In genomic region chr1:5945445-5945844, GRCh38 we compare ENCODE assay signal across 16 cellular contexts.
"Had no signal": no experiment of that assay in that cellular context is flagged by ENCODE, and none has a peak within 500 bp of the region (broad histone marks: within the 10 kb centered on the region; RNA-seq: fewer than 3 reads in every experiment).

No MANE protein-coding gene starts in this region.

- H3K27ac ChIP-seq: dorsolateral prefrontal cortex, esophagus muscularis mucosa, gastroesophageal sphincter, hepatocyte, suprapubic skin, tibial artery had no signal

- H3K9me3 ChIP-seq: esophagus muscularis mucosa, gastroesophageal sphincter, suprapubic skin, tibial artery had no signal

- H3K4me1 ChIP-seq: esophagus muscularis mucosa, gastroesophageal sphincter, tibial artery had no signal

- H3K27ac Mint-ChIP-seq: nephron progenitor cell had no signal

- H3K27me3 Mint-ChIP-seq: naive thymus-derived CD4-positive, alpha-beta T cell had no signal

- ATAC-seq: gastroesophageal sphincter; naive thymus-derived CD4-positive, alpha-beta T cell; right cardiac atrium; stimulated activated naive CD8-positive, alpha-beta T cell treated with anti-CD3 and anti-CD28 coated beads, Interleukin-15, Interleukin-2, amounts not matched to agents 100 U/mL and 50 U/mL, for 24 hours had no signal

- H3K9me3 Mint-ChIP-seq: naive thymus-derived CD4-positive, alpha-beta T cell had no signal

- H3K4me3 ChIP-seq: dorsolateral prefrontal cortex, esophagus muscularis mucosa, gastroesophageal sphincter, hepatocyte, suprapubic skin, tibial artery had no signal

- DNase-seq: central memory CD4-positive, alpha-beta T cell; cortex of kidney; dorsolateral prefrontal cortex; effector CD8-positive, alpha-beta T cell; kidney glomerular epithelial cell; nephron progenitor cell; right cardiac atrium; small intestine; stimulated activated CD4-positive, alpha-beta T cell treated with anti-CD3 and anti-CD28 coated beads, Interleukin-2, amount 100 ng/mL, for 48 hours; stimulated activated naive CD8-positive, alpha-beta T cell treated with anti-CD3 and anti-CD28 coated beads, Interleukin-15, Interleukin-2, amounts not matched to agents 100 U/mL and 50 U/mL, for 24 hours had no signal

- H3K4me3 Mint-ChIP-seq: naive thymus-derived CD4-positive, alpha-beta T cell; nephron progenitor cell had no signal

- H3K27me3 ChIP-seq: dorsolateral prefrontal cortex, esophagus muscularis mucosa, gastroesophageal sphincter, hepatocyte, suprapubic skin, tibial artery had no signal
